Comparison of ENCODE assay signal across 10 cellular contexts in genomic region chr11:86062719-86063118, GRCh38. TPM values are rescaled to one million over a fixed set of nuclear protein-coding genes. Genes with fewer than 3 reads are reported as not detected.
A peak's percentile ranks its signal among the peaks of the same experiment; 100 is the strongest.
DNase-seq lines count a peak whose midpoint lies in the region; ATAC-seq and TF ChIP-seq lines count a peak whose summit lies in the region.
"Had no signal": no experiment of that assay in that cellular context is flagged by ENCODE, and none has a peak within 500 bp of the region (broad histone marks: within the 10 kb centered on the region; RNA-seq: fewer than 3 reads in every experiment).

No MANE protein-coding gene starts in this region.

- H4K20me1 ChIP-seq in PC-9 (ENCODE audit: insufficient read depth), result peaks cover 85% of the 10 kb centered on the region

- POLR2A ChIA-PET in CD4-positive, alpha-beta memory T cell (lab: Charles Lee; ENCODE audit: partially characterized antibody), result interaction anchor here (1.1 to 1.6 kb wide), 5 partner anchors 11 to 143 kb away, joined by 3 to 8 read pairs (median 4); no protein-coding TSS in a partner anchor
- POLR2A ChIA-PET in PC-9 (lab: Charles Lee; ENCODE audit: unreplicated experiment), result no interaction called here

- intact Hi-C loops in CD4-positive, alpha-beta memory T cell (cut with micrococcal nuclease), result no loop called here
- intact Hi-C loops in PC-9 (cut with micrococcal nuclease; ENCODE audit: unreplicated experiment), result no loop called here

- no peak for TF ChIP-seq CTCF in PC-9 (conservative IDR thresholded peaks at IDR 0.05)
- TF ChIP-seq CTCF in endodermal cell (conservative IDR thresholded peaks at IDR 0.05), result no peak

- peak overlapping the region; percentile 70 to 92 (median 87) for H3K27ac Mint-ChIP-seq in CD4-positive, alpha-beta memory T cell
- H3K27ac Mint-ChIP-seq in endodermal cell, result no peak overlapping the region

- H3K27me3 Mint-ChIP-seq in CD4-positive, alpha-beta memory T cell, result no peaks in the 10 kb centered on the region
- no peaks in the 10 kb centered on the region for H3K27me3 Mint-ChIP-seq in endodermal cell (ENCODE audit: insufficient read depth)

- H3K9me3 ChIP-seq in CD4-positive, alpha-beta memory T cell (ENCODE audit: control insufficient read depth in 1 of 2, low read length in 2 of 2), result no peaks in the 10 kb centered on the region
- H3K9me3 ChIP-seq in PC-9 (ENCODE audit: insufficient read depth, low read depth), result peaks cover 5% of the 10 kb centered on the region; the same call in 1 of the 2 replicates
- H3K9me3 ChIP-seq in endodermal cell (ENCODE audit: control insufficient read depth, low read length), result no peaks in the 10 kb centered on the region
- H3K9me3 ChIP-seq: pancreas had no signal

- no peaks in the 10 kb centered on the region for H3K9me2 ChIP-seq in PC-9 (ENCODE audit: insufficient read depth)

- 81 to 85% methylated on average over 2 of the region's 3 CpGs for WGBS in endodermal cell (ENCODE audit: insufficient coverage in 1 of 2, insufficient read length in 1 of 2), 2 experiments

- peaks cover 87% of the 10 kb centered on the region for H3K4me1 ChIP-seq in CD4-positive, alpha-beta memory T cell (ENCODE audit: insufficient read depth, low read length)
- peaks cover 40% of the 10 kb centered on the region for H3K4me1 ChIP-seq in PC-9 (replicated peaks; ENCODE audit: insufficient read depth)
- H3K4me1 ChIP-seq in endodermal cell (ENCODE audit: control insufficient read depth, insufficient read depth, low read length), result peaks cover 20% of the 10 kb centered on the region

- H3K4me3 ChIP-seq in CD4-positive, alpha-beta memory T cell (ENCODE audit: low read length in 2 of 2), result no peak overlapping the region
- H3K4me3 ChIP-seq in PC-9, result no peak overlapping the region
- peak overlapping the region; percentile 52 for H3K4me3 ChIP-seq in endodermal cell (ENCODE audit: low read length)
- H3K4me3 ChIP-seq: pancreas had no signal

- no peak for ATAC-seq in GM18867 (IDR thresholded peaks at IDR 0.05; ENCODE audit: unreplicated experiment)
- ATAC-seq in HG03139 (IDR thresholded peaks at IDR 0.05; ENCODE audit: unreplicated experiment), result no peak

- no peak overlapping the region for H3K9ac ChIP-seq in endodermal cell (ENCODE audit: extremely low read depth, low read length, poor library complexity, severe bottlenecking)

- peak in 1 of 5 donors; percentile 22 for DNase-seq in CD4-positive, alpha-beta memory T cell
- DNase-seq in PC-9 (no peak), endodermal cell (no peak), pons (ENCODE audit: low spot score) (peak; percentile 61), NCI-H748 treated with DMSO at 0.1 percent for 48 hours (lab: John Stamatoyannopoulos, UW) (no peak), GM19240 (ENCODE audit: insufficient read length, low spot score) (no peak)
- DNase-seq: GDM1, pancreas had no signal

- H3K36me3 ChIP-seq in CD4-positive, alpha-beta memory T cell (ENCODE audit: insufficient read depth, low read length), result no peaks in the 10 kb centered on the region
- no peaks in the 10 kb centered on the region for H3K36me3 ChIP-seq in PC-9 (ENCODE audit: low read depth)
- H3K36me3 ChIP-seq in endodermal cell (ENCODE audit: control insufficient read depth, insufficient read depth, low read length), result peaks cover under 1% of the 10 kb centered on the region
- H3K36me3 ChIP-seq: pancreas had no signal

- CTCF ChIA-PET in CD4-positive, alpha-beta memory T cell (lab: Charles Lee; ENCODE audit: partially characterized antibody), result interaction anchor here (0.9 to 1.3 kb wide), 2 partner anchors 21 to 131 kb away, joined by 4 to 7 read pairs; no protein-coding TSS in a partner anchor
- CTCF ChIA-PET in PC-9 (lab: Charles Lee), result no interaction called here

- H3K36me3 Mint-ChIP-seq in CD4-positive, alpha-beta memory T cell, result peaks cover 4 to 17% of the 10 kb centered on the region in 2 donors
- no peaks in the 10 kb centered on the region for H3K36me3 Mint-ChIP-seq in endodermal cell (ENCODE audit: low read depth)

- H3K27ac ChIP-seq in CD4-positive, alpha-beta memory T cell (ENCODE audit: low read depth, low read length), result peak overlapping the region; percentile 27
- H3K27ac ChIP-seq in PC-9 (no peak overlapping the region), endodermal cell (ENCODE audit: low read depth, low read length) (no peak overlapping the region)

- peaks cover 100% of the 10 kb centered on the region for H3K79me2 ChIP-seq in PC-9 (ENCODE audit: low read depth)

- H3K4me1 Mint-ChIP-seq in CD4-positive, alpha-beta memory T cell, result peaks cover 56 to 89% (median 72%) of the 10 kb centered on the region in 4 donors
- peaks cover 71% of the 10 kb centered on the region for H3K4me1 Mint-ChIP-seq in endodermal cell

- H3K4me2 ChIP-seq in PC-9, result peak overlapping the region; percentile 97; the same call in 1 of the 2 replicates

- H2AFZ ChIP-seq in PC-9, result no peak overlapping the region

- BruUV-seq in PC-9 (replicated peaks; lab: Mats Ljungman, UMichigan), result no TSS peak

- no peaks in the 10 kb centered on the region for H3K27me3 ChIP-seq in CD4-positive, alpha-beta memory T cell (ENCODE audit: insufficient read depth, low read length)
- H3K27me3 ChIP-seq in PC-9 (ENCODE audit: insufficient read depth, low read depth) (no peaks in the 10 kb centered on the region), endodermal cell (ENCODE audit: control insufficient read depth, insufficient read depth, low read length, poor library complexity, severe bottlenecking) (no peaks in the 10 kb centered on the region)
- H3K27me3 ChIP-seq: pancreas had no signal

- peak overlapping the region; percentile 67 to 91 (median 80) for H3K4me3 Mint-ChIP-seq in CD4-positive, alpha-beta memory T cell
- H3K4me3 Mint-ChIP-seq in endodermal cell, result no peak overlapping the region

- H3F3A ChIP-seq in PC-9 (ENCODE audit: insufficient read depth, low read depth), result 0 out of 2 replicates have a peak, but pooled peaks cover 14% of the 10 kb centered on the region

- H3K9me3 Mint-ChIP-seq in CD4-positive, alpha-beta memory T cell, result no peaks in the 10 kb centered on the region
- no peaks in the 10 kb centered on the region for H3K9me3 Mint-ChIP-seq in endodermal cell

RNA-seq across cellular contexts. Expression of gene PICALM, which starts 6.2 kb away (rescaled TPM):
- 100 to 1,000 TPM; 127 to 138 TPM for total RNA-seq in CD4-positive, alpha-beta memory T cell
- 10 to 100 TPM; 15.3 to 26.3 TPM for polyA plus RNA-seq in CD4-positive, alpha-beta memory T cell
- total RNA-seq in PC-9 (2021) (92.3 and 116 TPM in 2 replicates), endodermal cell (100 to 1,000 TPM; 120 to 129 TPM)
- polyA plus RNA-seq in endodermal cell (2013, experiment 1 of 2), result 126 TPM
- polyA plus RNA-seq in endodermal cell (2013, experiment 2 of 2), result 130 TPM
